Comparison of ENCODE assay signal across 19 cellular contexts in genomic region chr7:444606-445005, GRCh38.
A peak's percentile ranks its signal among the peaks of the same experiment; 100 is the strongest.
DNase-seq lines count a peak whose midpoint lies in the region; ATAC-seq and TF ChIP-seq lines count a peak whose summit lies in the region.
"Had no signal": no experiment of that assay in that cellular context is flagged by ENCODE, and none has a peak within 500 bp of the region (broad histone marks: within the 10 kb centered on the region; RNA-seq: fewer than 3 reads in every experiment).

No MANE protein-coding gene starts in this region.

- ATAC-seq in Right ventricle myocardium inferior (peak; percentile 37), aorta (ENCODE audit: low FRiP score) (peak; percentile 36)
- ATAC-seq: CD8-positive, alpha-beta T cell had no signal

- WGBS in aorta, 2 donors, result 4 to 6% methylated on average over 8 of the region's 8 CpGs

- no peaks in the 10 kb centered on the region for H3K4me1 Mint-ChIP-seq in neural crest cell

- H3K27ac ChIP-seq in right atrium auricular region, result no peak overlapping the region
- no peak overlapping the region for H3K27ac ChIP-seq in aorta (ENCODE audit: low read depth in 1 of 2, low read length in 2 of 2)
- no peak overlapping the region for H3K27ac ChIP-seq in dorsolateral prefrontal cortex
- H3K27ac ChIP-seq: KMS-11 had no signal

- H3K36me3 Mint-ChIP-seq in neural crest cell (ENCODE audit: low read depth), result no peaks in the 10 kb centered on the region
- H3K36me3 Mint-ChIP-seq: CD8-positive, alpha-beta T cell had no signal

- peak overlapping the region; percentile 35 for H3K27ac Mint-ChIP-seq in neural crest cell (ENCODE audit: unreplicated experiment)
- H3K27ac Mint-ChIP-seq: CD8-positive, alpha-beta T cell; GM23338 had no signal

- H3K4me1 ChIP-seq in right atrium auricular region (no peaks in the 10 kb centered on the region), aorta (ENCODE audit: control insufficient read depth in 1 of 2, insufficient read depth in 2 of 2, low read length in 2 of 2) (no peaks in the 10 kb centered on the region)

- H3K36me3 ChIP-seq in right atrium auricular region (no peaks in the 10 kb centered on the region), aorta (ENCODE audit: control insufficient read depth in 1 of 2, insufficient read depth in 2 of 2, low read length in 1 of 2) (no peaks in the 10 kb centered on the region)

- DNase-seq in Right ventricle myocardium inferior (ENCODE audit: missing footprints), result peak; percentile 40
- no peak for DNase-seq in right atrium auricular region (ENCODE audit: low spot score)
- peak; percentile 59 for DNase-seq in fibroblast of the aortic adventitia (ENCODE audit: low read depth)
- no peak for DNase-seq in neural crest cell (ENCODE audit: low read depth, low spot score)
- peak in 1 of 2 donors; percentile 68 for DNase-seq in aorta
- DNase-seq in NCI-H526 treated with DMSO at 0.1 percent for 48 hours (lab: John Stamatoyannopoulos, UW), result no peak
- no peak for DNase-seq in activated CD8-positive, alpha-beta memory T cell treated with anti-CD3 and anti-CD28 coated beads, Interleukin-2, amount 50 U/mL, for 48 hours
- no peak for DNase-seq in dorsolateral prefrontal cortex
- DNase-seq: 8988T; CD8-positive, alpha-beta T cell; DND-41; HCEC 1CT; NCI-H1105; NCI-H2029 treated with DMSO at 0.1 percent for 48 hours; NCI-H226; NCI-H510A treated with DMSO at 0.1 percent for 48 hours; OCI-M1 had no signal

- no peaks in the 10 kb centered on the region for H3K9me3 Mint-ChIP-seq in neural crest cell
- H3K9me3 Mint-ChIP-seq: CD8-positive, alpha-beta T cell had no signal

- H3K27me3 ChIP-seq in right atrium auricular region (no peaks in the 10 kb centered on the region), aorta (ENCODE audit: control insufficient read depth in 1 of 2, insufficient read depth in 2 of 2, low read length in 1 of 2) (no peaks in the 10 kb centered on the region), dorsolateral prefrontal cortex (no peaks in the 10 kb centered on the region)

- no peak overlapping the region for H3K4me3 Mint-ChIP-seq in neural crest cell
- H3K4me3 Mint-ChIP-seq: CD8-positive, alpha-beta T cell; GM23338 had no signal

- H3K4me3 ChIP-seq in right atrium auricular region (no peak overlapping the region), fibroblast of the aortic adventitia (ENCODE audit: low read depth, low read length) (no peak overlapping the region), aorta (ENCODE audit: low read length in 2 of 2) (no peak overlapping the region), dorsolateral prefrontal cortex (no peak overlapping the region)
- H3K4me3 ChIP-seq: GM23338 had no signal

- H3K9me3 ChIP-seq in right atrium auricular region (no peaks in the 10 kb centered on the region), aorta (ENCODE audit: control insufficient read depth, low read length) (no peaks in the 10 kb centered on the region)

- H3K27me3 Mint-ChIP-seq in neural crest cell (ENCODE audit: low read depth), result peaks cover 9% of the 10 kb centered on the region

- intact Hi-C loops in Right ventricle myocardium inferior (cut with DNase I) (no loop called here), aorta (cut with DNase I) (no loop called here), dorsolateral prefrontal cortex (cut with DNase I) (loop anchor here in 1 of 2 donors (5.0 kb wide), 1 partner anchor 48 kb away; no protein-coding TSS in a partner anchor)

- TF ChIP-seq CTCF in right atrium auricular region (IDR thresholded peaks at IDR 0.05) (no peak), fibroblast of the aortic adventitia (IDR thresholded peaks at IDR 0.05; ENCODE audit: insufficient read depth, low read length) (no peak), neural crest cell (conservative IDR thresholded peaks at IDR 0.05) (no peak), dorsolateral prefrontal cortex (IDR thresholded peaks at IDR 0.05 in 54 of 56, conservative IDR thresholded peaks at IDR 0.05 in 2 of 56; ENCODE audit: low read depth in 1 of 56, partially characterized antibody in 56 of 56) (no peak)

Comparison
In these comparisons a context has a peak if more than half of its experiments do, and no peak if none do; other contexts are left out.
1. DNase-seq: peak in Right ventricle myocardium inferior (single experiment) and fibroblast of the aortic adventitia (single experiment); none in right atrium auricular region (single experiment), neural crest cell (single experiment), NCI-H526 treated with DMSO at 0.1 percent for 48 hours (single experiment), activated CD8-positive, alpha-beta memory T cell treated with anti-CD3 and anti-CD28 coated beads, Interleukin-2, amount 50 U/mL, for 48 hours (single experiment) and dorsolateral prefrontal cortex (0 of 10).